ENCODE assay signal across 19 cellular contexts in the genomic region with DNA sequence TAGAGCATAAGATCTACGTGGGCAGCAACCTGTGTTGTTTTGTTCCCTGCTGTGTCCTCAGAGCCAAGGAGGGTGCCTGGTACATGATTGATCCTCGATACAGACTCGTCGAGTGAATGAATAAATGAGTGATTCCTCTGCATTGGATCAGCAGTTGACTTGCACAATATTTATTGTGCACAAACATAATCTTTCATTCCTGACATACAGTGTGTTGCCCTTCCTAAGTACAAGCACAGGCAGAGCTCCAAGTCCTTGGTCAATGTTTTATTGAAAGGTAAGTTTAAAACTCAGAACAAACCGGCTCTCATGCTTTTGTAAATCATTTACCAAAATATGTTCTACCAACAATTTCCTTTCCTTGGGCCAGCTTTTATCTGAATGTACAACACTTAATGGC. TPM values are rescaled to one million over a fixed set of nuclear protein-coding genes. Genes with fewer than 3 reads are reported as not detected.
DNase-seq lines count a peak whose midpoint lies in the region; ATAC-seq and TF ChIP-seq lines count a peak whose summit lies in the region.
"Had no signal": no experiment of that assay in that cellular context is flagged by ENCODE, and none has a peak within 500 bp of the region (broad histone marks: within the 10 kb centered on the region; RNA-seq: fewer than 3 reads in every experiment).

No MANE protein-coding gene starts in this region.

- no peaks in the 10 kb centered on the region for H3K9me3 ChIP-seq in hepatocyte (ENCODE audit: low read depth)
- H3K9me3 ChIP-seq in upper lobe of right lung: no peaks in the 10 kb centered on the region

- intact Hi-C loops in upper lobe of right lung (cut with DNase I): loop anchor here (5.0 kb wide), 1 partner anchor 423 kb away; no protein-coding TSS in a partner anchor

- no peak overlapping the region for H3K4me2 ChIP-seq in hepatocyte
- H3K4me2 ChIP-seq: GM23338 had no signal

- H3K79me2 ChIP-seq in hepatocyte: no peaks in the 10 kb centered on the region

- ATAC-seq in upper lobe of right lung (peak; percentile 50), foreskin keratinocyte (no peak), HG02870 (IDR thresholded peaks at IDR 0.05; ENCODE audit: unreplicated experiment) (no peak)
- ATAC-seq: CD8-positive, alpha-beta T cell; GM12878; GM23338; SK-N-SH treated with all-trans-retinoic acid at 6 μM for 48 hours had no signal

- H3K4me3 ChIP-seq in hepatocyte: no peak overlapping the region
- H3K4me3 ChIP-seq in upper lobe of right lung: no peak overlapping the region
- H3K4me3 ChIP-seq: GM12878, GM23338 had no signal

- H3K36me3 ChIP-seq in hepatocyte (replicated peaks; ENCODE audit: insufficient read depth, low read depth) (no peaks in the 10 kb centered on the region), upper lobe of right lung (no peaks in the 10 kb centered on the region)

- H3K27ac ChIP-seq in hepatocyte: no peak overlapping the region
- no peak overlapping the region for H3K27ac ChIP-seq in upper lobe of right lung
- no peak overlapping the region for H3K27ac ChIP-seq in foreskin keratinocyte

- H3K4me1 ChIP-seq in hepatocyte (ENCODE audit: insufficient read depth) (no peaks in the 10 kb centered on the region), upper lobe of right lung (no peaks in the 10 kb centered on the region), foreskin keratinocyte (no peaks in the 10 kb centered on the region)

- peak; percentile 13 for DNase-seq in EH (ENCODE audit: low read depth)
- peak; percentile 34 for DNase-seq in hepatocyte (ENCODE audit: low spot score)
- DNase-seq in mucosa of gallbladder (ENCODE audit: low spot score): peak; percentile 64
- no peak for DNase-seq in upper lobe of right lung
- DNase-seq in foreskin keratinocyte: no peak
- no peak for DNase-seq in NCI-H146 treated with DMSO at 0.1 percent for 48 hours (lab: John Stamatoyannopoulos, UW; ENCODE audit: unreplicated experiment)
- DNase-seq: CD8-positive, alpha-beta T cell; DMS79 treated with DMSO at 0.1 percent for 48 hours; KG1; NCI-H1092; NCI-H1694; NCI-H345; NCI-H69; SHP77 treated with DMSO at 0.1 percent for 48 hours had no signal

- H4K20me1 ChIP-seq in hepatocyte (ENCODE audit: insufficient read depth, poor library complexity, severe bottlenecking): no peaks in the 10 kb centered on the region

- H3K27me3 ChIP-seq in hepatocyte (peaks cover 3% of the 10 kb centered on the region), upper lobe of right lung (no peaks in the 10 kb centered on the region), foreskin keratinocyte (peaks cover 15% of the 10 kb centered on the region)

- WGBS in hepatocyte (ENCODE audit: low lambda C conversion rate, missing lambda C conversion rate): 72% methylated on average over 5 of the region's 5 CpGs

- no peaks in the 10 kb centered on the region for H3K9me2 ChIP-seq in hepatocyte (replicated peaks; ENCODE audit: insufficient read depth)

- no peak overlapping the region for H2AFZ ChIP-seq in hepatocyte
- H2AFZ ChIP-seq: GM23338 had no signal

- no peak for TF ChIP-seq CTCF in hepatocyte (IDR thresholded peaks at IDR 0.05; ENCODE audit: poor library complexity)
- no peak for TF ChIP-seq CTCF in upper lobe of right lung (IDR thresholded peaks at IDR 0.05)
- no peak for TF ChIP-seq CTCF in foreskin keratinocyte (conservative IDR thresholded peaks at IDR 0.05)

RNA-seq across cellular contexts. Expression of a gene that starts 57.4 kb away (rescaled TPM):
- total RNA-seq in hepatocyte (0.27 TPM in 1 of 2 replicates, not detected in the other), mucosa of gallbladder (2.2 TPM), upper lobe of right lung (not detected), foreskin keratinocyte (not detected in 2 replicates)
- polyA plus RNA-seq in hepatocyte (0.39 TPM in 1 of 2 replicates, not detected in the other), foreskin keratinocyte (not detected in 2 replicates)
- total RNA-seq: CD8-positive, alpha-beta T cell; GM12878; M059J had no signal
- polyA plus RNA-seq: GM23338 had no signal

Comparison
In these comparisons a context has a peak if more than half of its experiments do, and no peak if none do; other contexts are left out.
1. DNase-seq: peak in EH (single experiment), hepatocyte (single experiment) and mucosa of gallbladder (single experiment); none in upper lobe of right lung (single experiment), foreskin keratinocyte (0 of 2) and NCI-H146 treated with DMSO at 0.1 percent for 48 hours (single experiment).